Comparison of ENCODE assay signal across 18 cellular contexts in the genomic region with DNA sequence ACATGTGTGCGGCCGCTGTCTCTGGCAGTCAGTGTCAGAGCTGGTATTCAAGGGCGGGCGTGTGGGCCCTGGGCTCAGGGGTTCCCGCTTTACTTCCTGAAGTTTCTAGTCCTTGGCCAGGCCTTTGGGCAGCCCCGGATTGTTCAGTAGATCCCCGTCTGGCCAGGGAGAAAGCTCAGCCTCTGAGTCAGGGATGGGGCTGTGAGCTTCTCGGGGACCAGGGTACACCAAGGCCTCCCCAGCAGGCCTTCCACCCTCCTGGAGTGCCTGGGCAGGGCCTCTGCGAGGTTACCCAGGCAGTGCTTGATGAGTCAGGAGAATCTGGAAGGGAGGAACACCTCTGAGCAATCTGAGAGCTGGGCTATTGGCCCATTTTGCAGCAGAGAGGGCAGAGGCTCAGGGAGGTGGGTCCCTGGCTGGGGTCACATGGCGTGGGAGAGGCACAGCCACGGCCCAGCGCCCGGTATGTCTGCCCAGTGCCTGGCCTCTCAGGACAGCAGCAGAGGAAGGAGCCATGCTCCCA.
DNase-seq lines count a peak whose midpoint lies in the region; ATAC-seq and TF ChIP-seq lines count a peak whose summit lies in the region.
"Had no signal": no experiment of that assay in that cellular context is flagged by ENCODE, and none has a peak within 500 bp of the region (broad histone marks: within the 10 kb centered on the region; RNA-seq: fewer than 3 reads in every experiment).

No MANE protein-coding gene starts in this region.

- no peak for TF ChIP-seq EP300 in upper lobe of left lung (IDR thresholded peaks at IDR 0.05)

- in situ Hi-C loops in astrocyte of the spinal cord (cut with HindIII; ENCODE audit: low sequenced_read_pairs), result no loop called here

- no peaks in the 10 kb centered on the region for H3K9me3 ChIP-seq in upper lobe of left lung
- H3K9me3 ChIP-seq: gastrocnemius medialis, testis had no signal

- 95 to 100% methylated on average over 1 to 13 of the region's 13 CpGs for WGBS in upper lobe of left lung, 2 donors

- H3K36me3 ChIP-seq in upper lobe of left lung, result no peaks in the 10 kb centered on the region
- H3K36me3 ChIP-seq: gastrocnemius medialis had no signal

- no peaks in the 10 kb centered on the region for H3K27me3 ChIP-seq in upper lobe of left lung
- H3K27me3 ChIP-seq: testis had no signal

- no peak overlapping the region for H3K27ac ChIP-seq in upper lobe of left lung
- H3K27ac ChIP-seq: gastrocnemius medialis, testis had no signal

- TF ChIP-seq CTCF in AG10803 (conservative IDR thresholded peaks at IDR 0.05; ENCODE audit: low read length), result no peak
- no peak for TF ChIP-seq CTCF in astrocyte of the spinal cord (IDR thresholded peaks at IDR 0.05; ENCODE audit: low read depth, low read length)
- no peak for TF ChIP-seq CTCF in upper lobe of left lung (IDR thresholded peaks at IDR 0.05)

- ATAC-seq in HG03378 (IDR thresholded peaks at IDR 0.05; ENCODE audit: unreplicated experiment) (no peak), upper lobe of left lung (ENCODE audit: low FRiP score in 2 of 2) (no peak)
- ATAC-seq in activated CD4-positive, CD25-positive, alpha-beta regulatory T cell treated with anti-CD3 and anti-CD28 coated beads, Interleukin-2, amount 50 U/mL, for 24 hours, result no peak
- ATAC-seq: gastrocnemius medialis, left colon, T-helper 17 cell had no signal

- DNase-seq in AG10803 (ENCODE audit: low read depth) (peak; percentile 18), HK-2 (ENCODE audit: unreplicated experiment) (peak; percentile 35), astrocyte of the spinal cord (ENCODE audit: low read depth, low spot score) (peak; percentile 28), kidney tubule cell (ENCODE audit: low spot score) (peak; percentile 37), upper lobe of left lung (no peak), AML-193 (lab: John Stamatoyannopoulos, UW) (no peak)
- DNase-seq: activated naive CD4-positive, alpha-beta T cell treated with anti-CD3 and anti-CD28 coated beads, Interleukin-2, amount 50 U/mL, for 16 hours; activated T-cell treated with anti-CD3 and anti-CD28 coated beads, Interleukin-2, amount 50 U/mL, for 48 hours; COR-L47; gastrocnemius medialis; left colon; NCI-H2227 treated with DMSO at 0.1 percent for 48 hours; NCI-H774; stimulated activated CD4-positive, alpha-beta T cell treated with anti-CD3 and anti-CD28 coated beads, Interleukin-12 subunit alpha, Interleukin-12 subunit beta, amount 100 ng/mL, for 4 hours; T-helper 17 cell; testis had no signal

- no peak overlapping the region for H3K4me3 ChIP-seq in AG10803 (ENCODE audit: low read length)
- H3K4me3 ChIP-seq in astrocyte of the spinal cord (ENCODE audit: low read depth, low read length), result no peak overlapping the region
- H3K4me3 ChIP-seq in upper lobe of left lung, result no peak overlapping the region
- H3K4me3 ChIP-seq: gastrocnemius medialis, testis had no signal

- no peaks in the 10 kb centered on the region for H3K4me1 ChIP-seq in upper lobe of left lung
- H3K4me1 ChIP-seq: gastrocnemius medialis, testis had no signal

- TF ChIP-seq POLR2A in upper lobe of left lung (IDR thresholded peaks at IDR 0.05), result no peak

Comparison
In these comparisons a context has a peak if more than half of its experiments do, and no peak if none do; other contexts are left out.
1. DNase-seq: peak in AG10803 (single experiment), HK-2 (single experiment), astrocyte of the spinal cord (single experiment) and kidney tubule cell (single experiment); none in upper lobe of left lung (0 of 2) and AML-193 (0 of 2).